ENCODE assay signal across 23 cellular contexts in the genomic region with DNA sequence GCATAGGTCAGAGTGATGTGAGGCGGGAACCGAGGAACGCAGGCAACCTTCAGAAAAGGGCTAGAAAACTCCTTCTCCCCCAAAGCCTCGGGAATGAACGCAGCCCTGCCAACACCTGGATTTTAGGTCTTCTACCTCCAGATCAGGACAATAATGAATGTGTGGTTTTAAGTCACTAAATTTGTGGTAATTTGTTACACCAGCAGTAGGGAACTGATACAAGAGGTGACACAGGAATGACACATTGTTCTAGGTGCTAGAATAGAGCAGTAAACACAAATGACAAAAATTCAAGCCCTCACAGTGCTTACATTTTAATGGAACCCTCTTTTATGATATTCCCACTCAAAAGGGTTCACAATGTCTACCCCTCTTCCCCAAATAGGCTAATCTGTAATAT. TPM values are rescaled to one million over a fixed set of nuclear protein-coding genes. Genes with fewer than 3 reads are reported as not detected.
DNase-seq lines count a peak whose midpoint lies in the region; ATAC-seq and TF ChIP-seq lines count a peak whose summit lies in the region.
"Had no signal": no experiment of that assay in that cellular context is flagged by ENCODE, and none has a peak within 500 bp of the region (broad histone marks: within the 10 kb centered on the region; RNA-seq: fewer than 3 reads in every experiment).

No MANE protein-coding gene starts in this region.

- H4K20me1 ChIP-seq in BLaER1 treated with 17β-estradiol and CSF1 and Interleukin-3, amounts not matched to agents 10 nM and 100 nM: 0 out of 22 replicates have a peak, but pooled peaks cover 0 to 3% (median 0%) of the 10 kb centered on the region in 11 experiments

- no peaks in the 10 kb centered on the region for H3K36me3 ChIP-seq in BLaER1 treated with 17β-estradiol and CSF1 and Interleukin-3, amounts not matched to agents 10 nM and 100 nM
- H3K36me3 ChIP-seq in GM06990 (ENCODE audit: control insufficient read depth, insufficient read depth, low read length) (no peaks in the 10 kb centered on the region), heart right ventricle (no peaks in the 10 kb centered on the region)

- no peak for ATAC-seq in activated naive CD8-positive, alpha-beta T cell treated with anti-CD3 and anti-CD28 coated beads, Interleukin-2, amount 50 U/mL, for 24 hours
- no peak for ATAC-seq in natural killer cell
- ATAC-seq in heart right ventricle: no peak
- ATAC-seq: activated CD4-positive, CD25-positive, alpha-beta regulatory T cell treated with anti-CD3 and anti-CD28 coated beads, Interleukin-2, amount 50 U/mL, for 24 hours; left cardiac atrium; sciatic nerve had no signal

- H3K9ac ChIP-seq in BLaER1 treated with 17β-estradiol and CSF1 and Interleukin-3, amounts not matched to agents 10 nM and 100 nM: 0 out of 22 replicates have a peak overlapping the region, but pooled peaks of 1 of the 11 experiments have one; percentile 38

- TF ChIP-seq CTCF in GM06990 (IDR thresholded peaks at IDR 0.05; ENCODE audit: insufficient read depth, low read length, poor library complexity, severe bottlenecking) (no peak), natural killer cell (IDR thresholded peaks at IDR 0.05) (no peak), heart right ventricle (IDR thresholded peaks at IDR 0.05) (no peak)

- no peaks in the 10 kb centered on the region for H3K9me3 Mint-ChIP-seq in activated naive CD8-positive, alpha-beta T cell treated with anti-CD3 and anti-CD28 coated beads, Interleukin-2, amount 50 U/mL, for 24 hours
- no peaks in the 10 kb centered on the region for H3K9me3 Mint-ChIP-seq in natural killer cell
- H3K9me3 Mint-ChIP-seq: T-helper 2 cell treated with Interferon-gamma antibody and Interleukin-4, amounts not matched to agents 5 μg/mL and 100 μg/mL, for 36 hours had no signal

- no peaks in the 10 kb centered on the region for H3K27me3 Mint-ChIP-seq in activated naive CD8-positive, alpha-beta T cell treated with anti-CD3 and anti-CD28 coated beads, Interleukin-2, amount 50 U/mL, for 24 hours
- H3K27me3 Mint-ChIP-seq in natural killer cell (ENCODE audit: low read depth in 2 of 2): no peaks in the 10 kb centered on the region

- WGBS in heart right ventricle, 2 donors: 95 to 97% methylated on average over 5 of the region's 5 CpGs

- peaks cover 0 to 44% (median 0%) of the 10 kb centered on the region in 11 experiments; a peak in 6 of 22 replicates for H3K27me3 ChIP-seq in BLaER1 treated with 17β-estradiol and CSF1 and Interleukin-3, amounts not matched to agents 10 nM and 100 nM
- no peaks in the 10 kb centered on the region for H3K27me3 ChIP-seq in GM06990 (replicated peaks; ENCODE audit: control insufficient read depth, insufficient read depth, low read length)
- peaks cover 0 to 9% (median 0%) of the 10 kb centered on the region in 7 donors for H3K27me3 ChIP-seq in heart right ventricle

- H3K27ac Mint-ChIP-seq in activated naive CD8-positive, alpha-beta T cell treated with anti-CD3 and anti-CD28 coated beads, Interleukin-2, amount 50 U/mL, for 24 hours: peak overlapping the region; percentile 7
- peak overlapping the region; percentile 74 to 87 for H3K27ac Mint-ChIP-seq in natural killer cell

- H3K36me3 Mint-ChIP-seq in activated naive CD8-positive, alpha-beta T cell treated with anti-CD3 and anti-CD28 coated beads, Interleukin-2, amount 50 U/mL, for 24 hours (ENCODE audit: low read depth): no peaks in the 10 kb centered on the region
- no peaks in the 10 kb centered on the region for H3K36me3 Mint-ChIP-seq in natural killer cell

- H3K4me1 Mint-ChIP-seq in activated naive CD8-positive, alpha-beta T cell treated with anti-CD3 and anti-CD28 coated beads, Interleukin-2, amount 50 U/mL, for 24 hours: peaks cover 92% of the 10 kb centered on the region
- peaks cover 59 to 61% of the 10 kb centered on the region in 2 donors for H3K4me1 Mint-ChIP-seq in natural killer cell

- H3K27ac ChIP-seq in BLaER1 treated with 17β-estradiol and CSF1 and Interleukin-3, amounts not matched to agents 10 nM and 100 nM: peak overlapping the region in 4 of 11 experiments; percentile 32 to 56 (median 40); a peak in 5 of 22 replicates
- no peak overlapping the region for H3K27ac ChIP-seq in heart right ventricle

- peaks cover 72 to 94% (median 80%) of the 10 kb centered on the region in 10 experiments for H3K4me1 ChIP-seq in BLaER1 treated with 17β-estradiol and CSF1 and Interleukin-3, amounts not matched to agents 10 nM and 100 nM
- peaks cover 5 to 83% (median 38%) of the 10 kb centered on the region in 9 donors for H3K4me1 ChIP-seq in heart right ventricle

- DNase-seq in GM06990 (ENCODE audit: extremely low read depth, insufficient read length): peak; percentile 47
- DNase-seq in activated naive CD8-positive, alpha-beta T cell treated with anti-CD3 and anti-CD28 coated beads, Interleukin-2, amount 50 U/mL, for 24 hours: no peak
- no peak for DNase-seq in natural killer cell
- DNase-seq in NCI-H2227 treated with DMSO at 0.1 percent for 48 hours (lab: John Stamatoyannopoulos, UW): no peak
- DNase-seq in DMS114 treated with DMSO at 0.1 percent for 48 hours (lab: John Stamatoyannopoulos, UW; ENCODE audit: unreplicated experiment): no peak
- DNase-seq in T1000 (lab: John Stamatoyannopoulos, UW): no peak
- no peak for DNase-seq in heart right ventricle
- DNase-seq: activated CD8-positive, alpha-beta memory T cell treated with anti-CD3 and anti-CD28 coated beads, Interleukin-2, amount 50 U/mL, for 4 hours; activated gamma-delta T cell; anterior cingulate cortex; effector CD8-positive, alpha-beta T cell; H7; left cardiac atrium; midbrain; NCI-H146; nucleus accumbens; PC-9; stimulated activated naive CD4-positive, alpha-beta T cell treated with Interleukin-2 at 50 U/mL for 16 hours; trophoblast cell had no signal

- H3K4me3 Mint-ChIP-seq in activated naive CD8-positive, alpha-beta T cell treated with anti-CD3 and anti-CD28 coated beads, Interleukin-2, amount 50 U/mL, for 24 hours: no peak overlapping the region
- H3K4me3 Mint-ChIP-seq in natural killer cell: no peak overlapping the region

- intact Hi-C loops in natural killer cell (cut with micrococcal nuclease) (no loop called here), heart right ventricle (cut with DNase I) (loop anchor here in 1 of 10 donors (10.0 kb wide), 1 partner anchor 65 kb away; no protein-coding TSS in a partner anchor)

- H3K4me2 ChIP-seq in BLaER1 treated with 17β-estradiol and CSF1 and Interleukin-3, amounts not matched to agents 10 nM and 100 nM: peak overlapping the region in 10 of 11 experiments; percentile 71 to 83 (median 74); a peak in 17 of 22 replicates
- H3K4me2 ChIP-seq: PC-9 had no signal

- no peak overlapping the region for H3K4me3 ChIP-seq in BLaER1 treated with 17β-estradiol and CSF1 and Interleukin-3, amounts not matched to agents 10 nM and 100 nM
- no peak overlapping the region for H3K4me3 ChIP-seq in GM06990 (replicated peaks; ENCODE audit: low read depth, low read length)
- H3K4me3 ChIP-seq in heart right ventricle: no peak overlapping the region
- H3K4me3 ChIP-seq: PC-9 had no signal

- H3K9me3 ChIP-seq in BLaER1 treated with 17β-estradiol and CSF1 and Interleukin-3, amounts not matched to agents 10 nM and 100 nM (replicated peaks in 1 of 11): no peaks in the 10 kb centered on the region
- no peaks in the 10 kb centered on the region for H3K9me3 ChIP-seq in heart right ventricle

RNA-seq across cellular contexts. Expression of a gene that starts 39.2 kb away (rescaled TPM):
- total RNA-seq in natural killer cell: 100 to 1,000 TPM in 1 of 3 donors, 10 to 100 TPM in 2; 88.4 to 136 (median 91.5) TPM
- total RNA-seq in heart right ventricle: 10 to 100 TPM in 1 of 10 donors, 1 to 10 TPM in 9; 4.5 to 17.2 (median 5.9) TPM
- 1 to 10 TPM; 2.9 to 5.0 TPM for polyA plus RNA-seq in heart right ventricle

Comparison
In these comparisons a context has a peak if more than half of its experiments do, and no peak if none do; other contexts are left out.
1. RNA of a gene that starts 39.2 kb away (total RNA-seq): 88.4 to 136 TPM in natural killer cell; 4.5 to 17.2 TPM in heart right ventricle; every median in the first group is over 4 times any median in the second.